1 cellular context compared by ENCODE assay signal in the genomic region with DNA sequence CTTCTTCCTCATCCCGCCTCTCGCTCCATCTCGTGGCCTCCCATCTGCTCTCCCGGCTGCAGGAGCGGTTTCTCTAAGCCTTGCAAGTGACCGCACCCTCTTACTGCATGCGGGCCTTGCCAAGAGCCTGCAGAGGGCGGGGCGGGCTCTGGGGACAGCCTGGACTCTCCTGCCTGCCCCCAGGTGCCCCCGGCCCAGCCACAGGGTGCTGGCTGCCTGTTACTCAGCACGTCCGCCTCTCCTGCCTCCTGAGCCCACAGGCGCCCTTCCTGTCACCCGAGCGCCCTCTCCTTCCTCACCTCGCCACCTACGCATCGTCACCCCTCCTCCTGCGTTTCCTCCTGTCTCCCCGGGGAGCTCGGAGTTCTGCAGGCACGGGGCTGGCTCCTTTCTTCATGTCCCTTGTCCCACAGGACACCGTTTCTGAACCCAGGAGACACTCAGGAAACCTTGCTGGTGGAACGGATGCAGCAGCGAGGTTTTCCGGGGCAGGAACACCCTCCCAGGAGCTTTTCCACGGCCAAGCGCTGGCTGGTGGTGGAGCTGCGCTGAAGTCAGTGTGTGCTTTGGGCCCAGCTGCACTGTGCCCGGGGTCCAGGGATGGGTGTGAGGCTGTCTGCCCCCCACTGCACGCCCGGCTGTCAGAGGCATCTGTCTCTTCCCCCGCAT.
TF ChIP-seq lines count a peak whose summit lies in the region.

No MANE protein-coding gene starts in this region.

TF ChIP-seq in HepG2, 621 proteins besides CTCF, POLR2A, EP300 and RAD21 (continued from another document):
- TF ChIP-seq TBX2 (CRISPR knock-in tag; IDR thresholded peaks at IDR 0.05; ENCODE audit: borderline replicate concordance) (no peak), HMG20B (CRISPR knock-in tag; conservative IDR thresholded peaks at IDR 0.05) (no peak), NFKB2 (CRISPR knock-in tag; IDR thresholded peaks at IDR 0.05; ENCODE audit: borderline replicate concordance) (no peak)
